Comparison of ENCODE assay signal across 17 cellular contexts in the genomic region with DNA sequence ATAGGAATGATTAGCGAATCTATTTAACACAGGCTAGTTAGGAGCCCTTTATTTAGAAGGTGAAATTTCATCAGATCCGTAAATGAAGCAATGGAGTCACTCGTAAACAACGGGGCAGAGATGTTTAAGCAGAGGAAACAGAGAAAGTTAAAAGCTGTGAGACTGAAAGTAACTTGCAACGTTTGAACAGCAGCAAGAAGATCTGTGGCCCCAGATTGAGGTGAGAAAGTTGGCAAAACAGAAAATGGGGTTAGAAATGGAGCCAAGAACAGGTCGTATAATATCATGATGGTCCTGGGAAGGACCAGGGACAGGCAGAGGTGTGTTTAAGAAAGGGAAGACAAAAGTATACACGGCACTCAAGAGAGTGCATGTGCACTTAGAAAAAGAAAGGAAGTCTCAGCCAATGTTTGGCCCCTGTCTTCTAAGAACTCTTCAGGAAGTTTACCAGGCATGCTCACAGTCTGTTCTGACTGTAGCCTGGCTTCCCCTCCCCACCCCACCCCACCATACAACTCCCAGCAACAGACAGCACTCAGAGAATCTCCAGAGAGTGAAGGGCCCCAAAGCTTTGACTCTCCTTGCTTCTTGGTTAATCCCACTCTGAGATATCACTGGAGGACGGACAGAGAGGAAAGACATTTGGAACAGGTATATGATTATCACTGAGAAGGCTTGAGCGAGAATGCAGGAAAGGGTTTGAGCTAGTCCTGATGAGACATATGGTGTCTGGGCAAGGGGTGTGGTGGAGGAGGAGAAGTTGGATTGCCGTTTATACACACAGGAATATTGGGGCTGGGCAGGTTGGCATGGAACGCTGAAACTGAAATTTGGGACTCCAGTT. TPM values are rescaled to one million over a fixed set of nuclear protein-coding genes. Genes with fewer than 3 reads are reported as not detected.
DNase-seq lines count a peak whose midpoint lies in the region; ATAC-seq and TF ChIP-seq lines count a peak whose summit lies in the region.
"Not testable (repeated sequence)": the region's sequence is repeated elsewhere in the genome, so short reads cannot be mapped to it uniquely, and the experiment has no call there.
"Had no signal": no experiment of that assay in that cellular context is flagged by ENCODE, and none has a peak within 500 bp of the region (broad histone marks: within the 10 kb centered on the region; RNA-seq: fewer than 3 reads in every experiment).

No MANE protein-coding gene starts in this region.

- H3K9me3 ChIP-seq in DND-41 (ENCODE audit: insufficient read depth, low read length, severe bottlenecking), result not testable (repeated sequence)

- peak overlapping the region; percentile 57 for H3K9ac ChIP-seq in DND-41 (ENCODE audit: low read depth, low read length)

- not testable (repeated sequence) for H3K79me2 ChIP-seq in DND-41 (ENCODE audit: insufficient read depth, low read length)

- H3K36me3 ChIP-seq in DND-41 (ENCODE audit: insufficient read depth, low read length), result not testable (repeated sequence)

- H2AFZ ChIP-seq in DND-41 (ENCODE audit: low read depth, low read length), result peak overlapping the region; percentile 78

- CTCF ChIA-PET in activated naive CD4-positive, alpha-beta T cell treated with anti-CD3 and anti-CD28 coated beads for 36 hours (lab: Charles Lee), result not testable (repeated sequence)

- peak overlapping the region; percentile 14 to 56; a peak in 3 of 4 replicates for H3K4me3 ChIP-seq in DND-41 (ENCODE audit: low read depth in 1 of 2, low read length in 2 of 2)

- peak; percentile 48 for DNase-seq in DND-41
- peak; percentile 30 for DNase-seq in T-helper 2 cell treated with Interferon-gamma antibody and Interleukin-4, amounts not matched to agents 5 μg/mL and 100 μg/mL, for 36 hours (ENCODE audit: low spot score)
- peak; percentile 21 for DNase-seq in activated naive CD4-positive, alpha-beta T cell treated with anti-CD3 and anti-CD28 coated beads for 36 hours
- DNase-seq in naive B cell, result not testable (repeated sequence)

- peak overlapping the region; percentile 96 for H3K27ac ChIP-seq in DND-41 (ENCODE audit: low read length)

- not testable (repeated sequence) for H3K36me3 Mint-ChIP-seq in T-helper 2 cell treated with Interferon-gamma antibody and Interleukin-4, amounts not matched to agents 5 μg/mL and 100 μg/mL, for 36 hours (ENCODE audit: low read depth); activated naive CD4-positive, alpha-beta T cell treated with anti-CD3 and anti-CD28 coated beads for 36 hours (ENCODE audit: low read depth); naive B cell

- H3K4me2 ChIP-seq in DND-41 (ENCODE audit: insufficient read depth, low read length), result peak overlapping the region; percentile 63

- H3K27me3 Mint-ChIP-seq in T-helper 2 cell treated with Interferon-gamma antibody and Interleukin-4, amounts not matched to agents 5 μg/mL and 100 μg/mL, for 36 hours (ENCODE audit: low read depth); activated naive CD4-positive, alpha-beta T cell treated with anti-CD3 and anti-CD28 coated beads for 36 hours (ENCODE audit: low read depth); naive B cell: not testable (repeated sequence)

- H3K27me3 ChIP-seq in DND-41 (ENCODE audit: insufficient read depth, low read length, poor library complexity), result not testable (repeated sequence)

- H4K20me1 ChIP-seq in DND-41 (ENCODE audit: insufficient read depth, low read length), result not testable (repeated sequence)

- not testable (repeated sequence) for TF ChIP-seq CTCF in DND-41 (IDR thresholded peaks at IDR 0.05; ENCODE audit: borderline replicate concordance, extremely low read depth, low read length, poor library complexity, severe bottlenecking)

- ATAC-seq in DND-41 (ENCODE audit: insufficient read depth, low read depth), result peak; percentile 97
- peak; percentile 67 for ATAC-seq in GM19035 (IDR thresholded peaks at IDR 0.05; ENCODE audit: unreplicated experiment)
- ATAC-seq in GM21529 (IDR thresholded peaks at IDR 0.05; ENCODE audit: unreplicated experiment), result peak; percentile 53
- peak; percentile 52 for ATAC-seq in HG02981 (IDR thresholded peaks at IDR 0.05; ENCODE audit: unreplicated experiment)
- peak; percentile 51 for ATAC-seq in HG03457 (IDR thresholded peaks at IDR 0.05; ENCODE audit: unreplicated experiment)
- ATAC-seq in naive B cell (ENCODE audit: low read depth in 2 of 2), result not testable (repeated sequence)

- H3K4me1 Mint-ChIP-seq in T-helper 2 cell treated with Interferon-gamma antibody and Interleukin-4, amounts not matched to agents 5 μg/mL and 100 μg/mL, for 36 hours (ENCODE audit: low read depth); naive B cell: not testable (repeated sequence)
- peaks cover 15% of the 10 kb centered on the region for H3K4me1 Mint-ChIP-seq in activated naive CD4-positive, alpha-beta T cell treated with anti-CD3 and anti-CD28 coated beads for 36 hours (ENCODE audit: low read depth)

- intact Hi-C loops in activated naive CD4-positive, alpha-beta T cell treated with anti-CD3 and anti-CD28 coated beads for 36 hours (cut with micrococcal nuclease), result not testable (repeated sequence)

- H3K4me1 ChIP-seq in DND-41 (ENCODE audit: insufficient read depth, low read length), result peaks cover 13% of the 10 kb centered on the region; the same call in 1 of the 2 replicates

- not testable (repeated sequence) for H3K9me3 Mint-ChIP-seq in T-helper 2 cell treated with Interferon-gamma antibody and Interleukin-4, amounts not matched to agents 5 μg/mL and 100 μg/mL, for 36 hours; activated naive CD4-positive, alpha-beta T cell treated with anti-CD3 and anti-CD28 coated beads for 36 hours; naive B cell

- peak overlapping the region; percentile 96 for H3K27ac Mint-ChIP-seq in T-helper 2 cell treated with Interferon-gamma antibody and Interleukin-4, amounts not matched to agents 5 μg/mL and 100 μg/mL, for 36 hours
- peak overlapping the region; percentile 94 for H3K27ac Mint-ChIP-seq in activated naive CD4-positive, alpha-beta T cell treated with anti-CD3 and anti-CD28 coated beads for 36 hours
- H3K27ac Mint-ChIP-seq in naive B cell, result peak overlapping the region in 3 of 6 donors; percentile 1 to 11 (median 6)

- H3K4me3 Mint-ChIP-seq in T-helper 2 cell treated with Interferon-gamma antibody and Interleukin-4, amounts not matched to agents 5 μg/mL and 100 μg/mL, for 36 hours, result peak overlapping the region; percentile 88
- peak overlapping the region; percentile 78 for H3K4me3 Mint-ChIP-seq in activated naive CD4-positive, alpha-beta T cell treated with anti-CD3 and anti-CD28 coated beads for 36 hours
- peak overlapping the region in 5 of 8 donors; percentile 14 to 72 (median 41) for H3K4me3 Mint-ChIP-seq in naive B cell

RNA-seq across cellular contexts. Expression of a gene that starts 3.2 kb away (rescaled TPM):
- not detected for total RNA-seq in activated naive CD4-positive, alpha-beta T cell treated with anti-CD3 and anti-CD28 coated beads for 36 hours
- polyA plus RNA-seq in naive B cell (ENCODE audit: low read depth in 6 of 6), result under 1 TPM in 3 of 6 donors, not detected in 3; 0.26 to 0.38 (median 0.33) TPM
- total RNA-seq: aorta, Caco-2, G401, gastrocnemius medialis, left ventricle myocardium inferior, LHCN-M2, RPMI7951, upper lobe of right lung, WTC11 had no signal
- polyA plus RNA-seq: aorta had no signal

RNA-seq across cellular contexts. Expression of a gene that starts 8.8 kb away (rescaled TPM):
- not detected for total RNA-seq in activated naive CD4-positive, alpha-beta T cell treated with anti-CD3 and anti-CD28 coated beads for 36 hours
- under 1 TPM in 1 of 6 donors, not detected in 5; 0.49 TPM for polyA plus RNA-seq in naive B cell (ENCODE audit: low read depth in 6 of 6)
- total RNA-seq: aorta, Caco-2, G401, gastrocnemius medialis, left ventricle myocardium inferior, LHCN-M2, RPMI7951, upper lobe of right lung, WTC11 had no signal
- polyA plus RNA-seq: aorta had no signal

RNA-seq across cellular contexts. Expression of a gene that starts 31.7 kb away (rescaled TPM):
- not detected for total RNA-seq in activated naive CD4-positive, alpha-beta T cell treated with anti-CD3 and anti-CD28 coated beads for 36 hours
- polyA plus RNA-seq in naive B cell (ENCODE audit: low read depth in 6 of 6), result under 1 TPM in 3 of 6 donors, not detected in 3; 0.08 to 0.96 (median 0.36) TPM
- total RNA-seq: aorta, Caco-2, G401, gastrocnemius medialis, left ventricle myocardium inferior, LHCN-M2, RPMI7951, upper lobe of right lung, WTC11 had no signal
- polyA plus RNA-seq: aorta had no signal

RNA-seq across cellular contexts. Expression of a gene that starts 57.9 kb away (rescaled TPM):
- total RNA-seq in activated naive CD4-positive, alpha-beta T cell treated with anti-CD3 and anti-CD28 coated beads for 36 hours, result not detected
- polyA plus RNA-seq in naive B cell (ENCODE audit: low read depth in 6 of 6), result under 1 TPM in 4 of 6 donors, not detected in 2; 0.19 to 0.80 (median 0.49) TPM
- total RNA-seq: aorta, Caco-2, G401, gastrocnemius medialis, left ventricle myocardium inferior, LHCN-M2, RPMI7951, upper lobe of right lung, WTC11 had no signal
- polyA plus RNA-seq: aorta had no signal
